ENCODE assay signal across 8 cellular contexts in genomic region chr2:191638079-191638801, GRCh38. TPM values are rescaled to one million over a fixed set of nuclear protein-coding genes. Genes with fewer than 3 reads are reported as not detected.
A peak's percentile ranks its signal among the peaks of the same experiment; 100 is the strongest.
DNase-seq lines count a peak whose midpoint lies in the region; ATAC-seq and TF ChIP-seq lines count a peak whose summit lies in the region.

No MANE protein-coding gene starts in this region.

- H3K27me3 Mint-ChIP-seq in stimulated activated naive CD8-positive, alpha-beta T cell treated with anti-CD3 and anti-CD28 coated beads, Interleukin-15, Interleukin-2, amounts not matched to agents 100 ng/mL and 50 ng/mL, for 24 hours, result no peaks in the 10 kb centered on the region

- peaks cover 58% of the 10 kb centered on the region for H3K4me1 Mint-ChIP-seq in stimulated activated naive CD8-positive, alpha-beta T cell treated with anti-CD3 and anti-CD28 coated beads, Interleukin-15, Interleukin-2, amounts not matched to agents 100 ng/mL and 50 ng/mL, for 24 hours (ENCODE audit: low read depth)

- no peaks in the 10 kb centered on the region for H3K9me3 Mint-ChIP-seq in stimulated activated naive CD8-positive, alpha-beta T cell treated with anti-CD3 and anti-CD28 coated beads, Interleukin-15, Interleukin-2, amounts not matched to agents 100 ng/mL and 50 ng/mL, for 24 hours

- peak overlapping the region; percentile 76 for H3K27ac Mint-ChIP-seq in stimulated activated naive CD8-positive, alpha-beta T cell treated with anti-CD3 and anti-CD28 coated beads, Interleukin-15, Interleukin-2, amounts not matched to agents 100 ng/mL and 50 ng/mL, for 24 hours

- ATAC-seq in GM21528 (IDR thresholded peaks at IDR 0.05; ENCODE audit: low FRiP score, unreplicated experiment), result peak; percentile 16

- TF ChIP-seq CTCF in GM20000 (IDR thresholded peaks at IDR 0.05; ENCODE audit: extremely low read depth, missing control alignments), result no peak

- peak overlapping the region; percentile 47 for H3K4me3 Mint-ChIP-seq in stimulated activated naive CD8-positive, alpha-beta T cell treated with anti-CD3 and anti-CD28 coated beads, Interleukin-15, Interleukin-2, amounts not matched to agents 100 ng/mL and 50 ng/mL, for 24 hours

- peak overlapping the region; percentile 93 for H3K27ac ChIP-seq in epithelial cell of prostate

- DNase-seq in EH (ENCODE audit: low read depth) (peak; percentile 30), NCI-H748 treated with DMSO at 0.1 percent for 48 hours (lab: John Stamatoyannopoulos, UW) (peak; percentile 75), epithelial cell of prostate (ENCODE audit: low read depth, low spot score) (peak; percentile 82), GM20000 (ENCODE audit: low spot score) (no peak), SIG-M5 (lab: John Stamatoyannopoulos, UW) (no peak), occipital lobe (lab: John Stamatoyannopoulos, UW) (no peak)

- H3K36me3 Mint-ChIP-seq in stimulated activated naive CD8-positive, alpha-beta T cell treated with anti-CD3 and anti-CD28 coated beads, Interleukin-15, Interleukin-2, amounts not matched to agents 100 ng/mL and 50 ng/mL, for 24 hours (ENCODE audit: low read depth), result no peaks in the 10 kb centered on the region

RNA-seq across cellular contexts. Expression of gene NABP1, which starts 39.7 kb away (rescaled TPM):
- 9.2 TPM for total RNA-seq in occipital lobe

Comparison
In these comparisons a context has a peak if more than half of its experiments do, and no peak if none do; other contexts are left out.
1. DNase-seq: peak in EH (single experiment), NCI-H748 treated with DMSO at 0.1 percent for 48 hours (single experiment) and epithelial cell of prostate (single experiment); none in GM20000 (single experiment), SIG-M5 (single experiment) and occipital lobe (single experiment).